In the genomic region with DNA sequence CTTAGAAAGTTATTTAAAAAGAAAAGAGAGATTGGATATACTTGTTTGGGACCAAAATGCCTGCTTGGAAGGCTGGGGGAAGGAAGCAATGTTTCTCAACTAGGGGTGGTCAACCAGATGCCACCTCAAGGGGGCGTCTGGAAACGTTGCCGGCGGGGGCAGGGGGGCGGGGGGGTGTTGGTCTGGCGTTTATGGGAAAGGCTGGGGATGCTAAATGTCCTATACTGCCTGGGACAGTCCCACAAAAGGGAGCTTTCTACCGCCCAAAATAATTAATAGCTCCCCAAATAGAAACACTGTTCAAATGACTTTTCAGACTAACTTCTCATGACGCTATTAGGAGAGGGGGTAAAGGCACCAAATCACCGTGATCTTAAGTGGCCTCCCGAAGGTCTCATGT, we compare ENCODE assay signal across 8 cellular contexts. TPM values are rescaled to one million over a fixed set of nuclear protein-coding genes. Genes with fewer than 3 reads are reported as not detected.
DNase-seq lines count a peak whose midpoint lies in the region; ATAC-seq and TF ChIP-seq lines count a peak whose summit lies in the region.

No MANE protein-coding gene starts in this region.

- DNase-seq in Daoy (ENCODE audit: low read depth) (peak; percentile 18), SK-N-DZ (ENCODE audit: low spot score) (peak; percentile 38), fibroblast of the aortic adventitia (ENCODE audit: low read depth) (peak; percentile 20), NCI-H1417 treated with DMSO at 0.1 percent for 48 hours (lab: John Stamatoyannopoulos, UW) (no peak), NOMO-1 treated with DMSO at 0.1 percent for 48 hours (lab: John Stamatoyannopoulos, UW; ENCODE audit: unreplicated experiment) (no peak)

- peak overlapping the region; percentile 3 for H3K4me3 ChIP-seq in fibroblast of the aortic adventitia (ENCODE audit: low read depth, low read length)

- peak; percentile 52 for TF ChIP-seq CTCF in 22Rv1 (IDR thresholded peaks at IDR 0.05)
- peak; percentile 48 for TF ChIP-seq CTCF in fibroblast of the aortic adventitia (IDR thresholded peaks at IDR 0.05; ENCODE audit: insufficient read depth, low read length)

- ATAC-seq in HG03159 (IDR thresholded peaks at IDR 0.05; ENCODE audit: unreplicated experiment) (no peak), GM21381 (IDR thresholded peaks at IDR 0.05; ENCODE audit: unreplicated experiment) (no peak)

- no peak overlapping the region for H3K27ac ChIP-seq in 22Rv1

RNA-seq across cellular contexts. Expression of a gene that starts 2.2 kb away (rescaled TPM):
- total RNA-seq in Daoy (2014; rRNA removed; shearing (Covaris generic)) = 30.9 and 35.0 TPM in 2 replicates
- polyA plus RNA-seq in SK-N-DZ (2014; cell fraction: cytosol; rRNA removed) = 41.7 and 43.4 TPM in 2 replicates
- 143 and 176 TPM in 2 replicates for polyA plus RNA-seq in SK-N-DZ (2014; cell fraction: nucleus; rRNA removed)
- 40.3 and 69.7 TPM in 2 replicates for total RNA-seq in fibroblast of the aortic adventitia (ENCODE audit: low replicate concordance)

Comparison
In these comparisons a context has a peak if more than half of its experiments do, and no peak if none do; other contexts are left out.
1. DNase-seq: peak in Daoy (single experiment), SK-N-DZ (single experiment) and fibroblast of the aortic adventitia (single experiment); none in NCI-H1417 treated with DMSO at 0.1 percent for 48 hours (single experiment) and NOMO-1 treated with DMSO at 0.1 percent for 48 hours (single experiment).